In the genomic region with DNA sequence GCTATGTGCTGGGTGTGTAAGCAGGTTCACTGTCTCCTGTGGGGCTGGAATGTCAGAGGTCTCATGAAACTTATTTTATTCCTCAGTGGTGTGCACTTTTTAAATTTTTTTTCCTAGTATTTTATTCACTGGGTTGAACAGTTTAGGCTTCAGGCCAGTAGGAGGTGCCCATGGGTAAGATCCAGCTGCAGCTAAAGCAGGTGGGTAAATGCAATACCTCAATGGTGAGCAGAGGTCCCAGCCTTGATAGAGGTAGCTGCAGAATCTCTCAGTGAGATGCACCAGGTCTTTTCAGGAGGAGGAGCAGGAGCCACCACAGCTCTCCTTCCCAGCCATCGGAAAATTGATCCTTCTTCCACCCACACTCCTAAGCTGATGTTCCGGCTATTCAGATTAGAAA, we compare ENCODE assay signal across 10 cellular contexts. TPM values are rescaled to one million over a fixed set of nuclear protein-coding genes. Genes with fewer than 3 reads are reported as not detected.
DNase-seq lines count a peak whose midpoint lies in the region; ATAC-seq and TF ChIP-seq lines count a peak whose summit lies in the region.
"Had no signal": no experiment of that assay in that cellular context is flagged by ENCODE, and none has a peak within 500 bp of the region (broad histone marks: within the 10 kb centered on the region; RNA-seq: fewer than 3 reads in every experiment).

No MANE protein-coding gene starts in this region.

- no peak for ATAC-seq in CD4-positive, CD25-positive, alpha-beta regulatory T cell (ENCODE audit: low read depth in 2 of 2)
- ATAC-seq in GM23338 (peak; percentile 97), WTC11 (peak; percentile 95), GM21360 (IDR thresholded peaks at IDR 0.05; ENCODE audit: unreplicated experiment) (no peak)

- peaks cover 0 to 3% (median 0%) of the 10 kb centered on the region in 7 donors for H3K9me3 Mint-ChIP-seq in CD4-positive, CD25-positive, alpha-beta regulatory T cell
- peaks cover 2% of the 10 kb centered on the region; the same call in 1 of the 3 replicates for H3K9me3 Mint-ChIP-seq in GM23338
- H3K9me3 Mint-ChIP-seq in WTC11 = no peaks in the 10 kb centered on the region; the same call in 1 of the 2 replicates

- H3K4me3 ChIP-seq in CD4-positive, CD25-positive, alpha-beta regulatory T cell (ENCODE audit: low read depth, low read length) = no peak overlapping the region
- H3K4me3 ChIP-seq in GM23338 (no peak overlapping the region), iPS DF 6.9 (ENCODE audit: low read length) (no peak overlapping the region)
- H3K4me3 ChIP-seq: transverse colon had no signal

- peak; percentile 70 to 84 for TF ChIP-seq CTCF in GM23338 (conservative IDR thresholded peaks at IDR 0.05; ENCODE audit: low read depth in 2 of 2)
- peak; percentile 38; the same call in 1 of the 2 replicates for TF ChIP-seq CTCF in WTC11 (IDR thresholded peaks at IDR 0.05)

- H3K36me3 Mint-ChIP-seq in CD4-positive, CD25-positive, alpha-beta regulatory T cell = no peaks in the 10 kb centered on the region
- H3K36me3 Mint-ChIP-seq in GM23338 (ENCODE audit: low read depth) (no peaks in the 10 kb centered on the region), WTC11 (no peaks in the 10 kb centered on the region)

- peaks cover 16% of the 10 kb centered on the region for H3K27me3 Mint-ChIP-seq in CD4-positive, CD25-positive, alpha-beta regulatory T cell
- no peaks in the 10 kb centered on the region for H3K27me3 Mint-ChIP-seq in GM23338 (ENCODE audit: insufficient read depth, low read depth, poor library complexity)
- H3K27me3 Mint-ChIP-seq in WTC11 (ENCODE audit: low read depth) = no peaks in the 10 kb centered on the region

- H4K20me1 ChIP-seq in GM23338 (replicated peaks; ENCODE audit: insufficient read depth) = no peaks in the 10 kb centered on the region

- H3K4me1 ChIP-seq in CD4-positive, CD25-positive, alpha-beta regulatory T cell (ENCODE audit: control insufficient read depth, insufficient read depth, low read length, poor library complexity, severe bottlenecking) = no peaks in the 10 kb centered on the region
- no peaks in the 10 kb centered on the region for H3K4me1 ChIP-seq in GM23338 (ENCODE audit: insufficient read depth)
- no peaks in the 10 kb centered on the region for H3K4me1 ChIP-seq in iPS DF 6.9 (ENCODE audit: control insufficient read depth, insufficient read depth, low read length)
- H3K4me1 ChIP-seq: transverse colon had no signal

- no peaks in the 10 kb centered on the region for H3K27me3 ChIP-seq in CD4-positive, CD25-positive, alpha-beta regulatory T cell (ENCODE audit: control insufficient read depth, insufficient read depth, low read length)
- H3K27me3 ChIP-seq in GM23338 (ENCODE audit: insufficient read depth) (no peaks in the 10 kb centered on the region), iPS DF 6.9 (ENCODE audit: control insufficient read depth, insufficient read depth, low read length) (no peaks in the 10 kb centered on the region)
- H3K27me3 ChIP-seq: transverse colon had no signal

- H3K4me1 Mint-ChIP-seq in CD4-positive, CD25-positive, alpha-beta regulatory T cell = peaks cover 0 to 2% (median 0%) of the 10 kb centered on the region in 4 donors
- H3K4me1 Mint-ChIP-seq in GM23338 (no peaks in the 10 kb centered on the region; the same call in 2 of the 3 replicates), WTC11 (peaks cover 12% of the 10 kb centered on the region)

- no peaks in the 10 kb centered on the region for H3K9me3 ChIP-seq in CD4-positive, CD25-positive, alpha-beta regulatory T cell (ENCODE audit: control insufficient read depth in 2 of 2, low read length in 2 of 2)
- H3K9me3 ChIP-seq in iPS DF 6.9 (ENCODE audit: control insufficient read depth, insufficient read depth, low read length) = no peaks in the 10 kb centered on the region
- H3K9me3 ChIP-seq: transverse colon had no signal

- H3K4me3 Mint-ChIP-seq in CD4-positive, CD25-positive, alpha-beta regulatory T cell = no peak overlapping the region
- H3K4me3 Mint-ChIP-seq in GM23338 (no peak overlapping the region), WTC11 (no peak overlapping the region)

- no peak overlapping the region for H3K27ac Mint-ChIP-seq in CD4-positive, CD25-positive, alpha-beta regulatory T cell
- H3K27ac Mint-ChIP-seq in GM23338 (no peak overlapping the region), WTC11 (no peak overlapping the region)

- POLR2A ChIA-PET in WTC11 (lab: Charles Lee) = no interaction called here

- CTCF ChIA-PET in WTC11 (lab: Charles Lee) = interaction anchor here (0.5 to 2.4 kb wide), 12 partner anchors 13 to 337 kb away, joined by 3 to 12 read pairs (median 4); no protein-coding TSS in a partner anchor

- DNase-seq in CD4-positive, CD25-positive, alpha-beta regulatory T cell = peak in 2 of 3 donors; percentile 40 to 57
- DNase-seq in GM23338 (ENCODE audit: low spot score) (peak; percentile 68), WTC11 (ENCODE audit: low spot score) (peak; percentile 58), iPS DF 6.9 (ENCODE audit: low read depth, low spot score) (peak; percentile 31), RKO (ENCODE audit: low spot score) (no peak), mesenteric fat pad (ENCODE audit: low spot score) (no peak), 8988T (no peak)
- DNase-seq: transverse colon had no signal

- no peaks in the 10 kb centered on the region for H3K79me2 ChIP-seq in GM23338 (replicated peaks; ENCODE audit: insufficient read depth)

- H3K36me3 ChIP-seq in CD4-positive, CD25-positive, alpha-beta regulatory T cell (ENCODE audit: control insufficient read depth, insufficient read depth, low read length) = no peaks in the 10 kb centered on the region
- H3K36me3 ChIP-seq in GM23338 (ENCODE audit: insufficient read depth) (no peaks in the 10 kb centered on the region), iPS DF 6.9 (ENCODE audit: control insufficient read depth, insufficient read depth, low read length) (no peaks in the 10 kb centered on the region)
- H3K36me3 ChIP-seq: transverse colon had no signal

- H3K27ac ChIP-seq in CD4-positive, CD25-positive, alpha-beta regulatory T cell (ENCODE audit: insufficient read depth, low read length, poor library complexity, severe bottlenecking) = no peak overlapping the region
- H3K27ac ChIP-seq in GM23338 (ENCODE audit: low read depth) (no peak overlapping the region), iPS DF 6.9 (ENCODE audit: low read length) (no peak overlapping the region)
- H3K27ac ChIP-seq: transverse colon had no signal

- H2AFZ ChIP-seq in GM23338 = no peak overlapping the region

- no CpG with 5 or more reads among the region's 2 CpGs for WGBS in iPS DF 6.9 (ENCODE audit: insufficient coverage, insufficient read length)

- H3K4me2 ChIP-seq in GM23338 = no peak overlapping the region

- H3F3A ChIP-seq in GM23338 (replicated peaks; ENCODE audit: low read depth) = no peaks in the 10 kb centered on the region

- no peaks in the 10 kb centered on the region for H3K9me2 ChIP-seq in GM23338 (ENCODE audit: insufficient read depth)

TF ChIP-seq in GM23338, 12 proteins besides CTCF, POLR2A, EP300 and RAD21 (continues in another document):
- no peak for TF ChIP-seq EZH2 (IDR thresholded peaks at IDR 0.05; ENCODE audit: low read depth, unreplicated experiment)
- no peak for TF ChIP-seq EZH2phosphoT487 (IDR thresholded peaks at IDR 0.05; ENCODE audit: unreplicated experiment)

TF ChIP-seq in WTC11, 78 proteins besides CTCF, POLR2A, EP300 and RAD21 (continues in another document):
- TF ChIP-seq ZNF671 (CRISPR knock-in tag; IDR thresholded peaks at IDR 0.05) = no peak
- no peak for TF ChIP-seq ELF4 (CRISPR knock-in tag; IDR thresholded peaks at IDR 0.05; ENCODE audit: low read depth)
- no peak for TF ChIP-seq FOXP4 (CRISPR knock-in tag; IDR thresholded peaks at IDR 0.05)
- no peak for TF ChIP-seq ZNF121 (CRISPR knock-in tag; IDR thresholded peaks at IDR 0.05)
- no peak for TF ChIP-seq FOXK1 (CRISPR knock-in tag; IDR thresholded peaks at IDR 0.05)
- no peak for TF ChIP-seq ZBTB21 (CRISPR knock-in tag; IDR thresholded peaks at IDR 0.05; ENCODE audit: borderline replicate concordance)

RNA-seq across cellular contexts. Expression of gene OR6N2, which starts 12.6 kb away (rescaled TPM):
- not detected for total RNA-seq in CD4-positive, CD25-positive, alpha-beta regulatory T cell
- not detected for polyA plus RNA-seq in CD4-positive, CD25-positive, alpha-beta regulatory T cell
- total RNA-seq in GM23338 (2014; rRNA removed; shearing (Covaris generic)) = not detected in 2 replicates
- not detected in 2 replicates for polyA plus RNA-seq in GM23338 (2016; fragmentation: Nextera tagmentation; extraction: Ambion mirVana)
- total RNA-seq in WTC11 (2021) (not detected in 3 replicates), mesenteric fat pad (not detected)
- total RNA-seq: T-helper 1 cell treated with Interleukin-12 subunit alpha and Interleukin-12 subunit beta and Interleukin-4 antibody, amounts not matched to agents 30 ng/mL and 1 ng/mL, for 36 hours; transverse colon had no signal

RNA-seq across cellular contexts. Expression of gene OR6N1, which starts 21.6 kb away (rescaled TPM):
- total RNA-seq in CD4-positive, CD25-positive, alpha-beta regulatory T cell = not detected
- not detected for polyA plus RNA-seq in CD4-positive, CD25-positive, alpha-beta regulatory T cell
- total RNA-seq in GM23338 (2014; rRNA removed; shearing (Covaris generic)) = not detected in 2 replicates
- polyA plus RNA-seq in GM23338 (2016; fragmentation: Nextera tagmentation; extraction: Ambion mirVana) = not detected in 2 replicates
- total RNA-seq in WTC11 (2021) (not detected in 3 replicates), mesenteric fat pad (not detected)
- total RNA-seq: T-helper 1 cell treated with Interleukin-12 subunit alpha and Interleukin-12 subunit beta and Interleukin-4 antibody, amounts not matched to agents 30 ng/mL and 1 ng/mL, for 36 hours; transverse colon had no signal

RNA-seq across cellular contexts. Expression of gene MNDA, which starts 37.5 kb away (rescaled TPM):
- not detected for total RNA-seq in CD4-positive, CD25-positive, alpha-beta regulatory T cell
- 1 to 10 TPM in 1 of 4 donors, under 1 TPM in 2, not detected in 1; 0.15 to 1.3 (median 0.52) TPM for polyA plus RNA-seq in CD4-positive, CD25-positive, alpha-beta regulatory T cell
- total RNA-seq in GM23338 (2014; rRNA removed; shearing (Covaris generic)) = not detected in 2 replicates
- not detected in 2 replicates for polyA plus RNA-seq in GM23338 (2016; fragmentation: Nextera tagmentation; extraction: Ambion mirVana)
- total RNA-seq in WTC11 (2021) (0.09 TPM in 1 of 3 replicates, not detected in the others), mesenteric fat pad (23.8 TPM)
- total RNA-seq: T-helper 1 cell treated with Interleukin-12 subunit alpha and Interleukin-12 subunit beta and Interleukin-4 antibody, amounts not matched to agents 30 ng/mL and 1 ng/mL, for 36 hours had no signal

RNA-seq across cellular contexts. Expression of gene OR6K6, which starts 39.1 kb away (rescaled TPM):
- total RNA-seq in CD4-positive, CD25-positive, alpha-beta regulatory T cell = not detected
- polyA plus RNA-seq in CD4-positive, CD25-positive, alpha-beta regulatory T cell = not detected
- total RNA-seq in GM23338 (2014; rRNA removed; shearing (Covaris generic)) = not detected in 2 replicates
- polyA plus RNA-seq in GM23338 (2016; fragmentation: Nextera tagmentation; extraction: Ambion mirVana) = not detected in 2 replicates
- total RNA-seq in WTC11 (2021) (not detected in 3 replicates), mesenteric fat pad (not detected)
- total RNA-seq: T-helper 1 cell treated with Interleukin-12 subunit alpha and Interleukin-12 subunit beta and Interleukin-4 antibody, amounts not matched to agents 30 ng/mL and 1 ng/mL, for 36 hours; transverse colon had no signal

Comparison
In these comparisons a context has a peak if more than half of its experiments do, and no peak if none do; other contexts are left out.
1. ATAC-seq: peak in GM23338 (single experiment) and WTC11 (single experiment); none in CD4-positive, CD25-positive, alpha-beta regulatory T cell (0 of 2) and GM21360 (single experiment).
2. DNase-seq: peak in CD4-positive, CD25-positive, alpha-beta regulatory T cell (2 of 3), GM23338 (single experiment), WTC11 (single experiment) and iPS DF 6.9 (single experiment); none in RKO (single experiment), mesenteric fat pad (single experiment) and 8988T (single experiment).
3. RNA of gene MNDA, which starts 37.5 kb away (total RNA-seq): 23.8 TPM in mesenteric fat pad (single experiment); 0.09 TPM in WTC11, not detected in CD4-positive, CD25-positive, alpha-beta regulatory T cell (single experiment) and not detected in GM23338; every median in the first group is over 10 times any median in the second.